ENCODE assay signal across 8 cellular contexts in genomic region chr13:39655569-39656324, GRCh38. TPM values are rescaled to one million over a fixed set of nuclear protein-coding genes. Genes with fewer than 3 reads are reported as not detected.
DNase-seq lines count a peak whose midpoint lies in the region; ATAC-seq and TF ChIP-seq lines count a peak whose summit lies in the region.

Gene COG6, plus strand, starts transcription at chr13:39655662. Its CDS starts 65 bp downstream, at chr13:39655727.

- no peaks in the 10 kb centered on the region for H3K9me3 ChIP-seq in BE2C

- H3K4me3 ChIP-seq in BE2C (ENCODE audit: low read depth, low read length) = peak within 1 kb of the TSS; percentile 92

- H3K27me3 Mint-ChIP-seq in chondrocyte (ENCODE audit: low read depth) = no peaks in the 10 kb centered on the region

- H3K27me3 ChIP-seq in BE2C = no peaks in the 10 kb centered on the region

- H3K36me3 ChIP-seq in BE2C = no peaks in the 10 kb centered on the region

- TF ChIP-seq CTCF in BE2C (IDR thresholded peaks at IDR 0.05; ENCODE audit: low read depth, low read length) (no peak), chondrocyte (IDR thresholded peaks at IDR 0.05) (peak; percentile 60)

- no peaks in the 10 kb centered on the region for H3K36me3 Mint-ChIP-seq in chondrocyte (ENCODE audit: low read depth)

- peak within 1 kb of the TSS; percentile 92 for H3K27ac Mint-ChIP-seq in chondrocyte (ENCODE audit: unreplicated experiment)

- H3K4me3 Mint-ChIP-seq in chondrocyte (ENCODE audit: unreplicated experiment) = peak within 1 kb of the TSS; percentile 98

- peaks cover 37% of the 10 kb centered on the region for H3K4me1 Mint-ChIP-seq in chondrocyte (ENCODE audit: low read depth)

- H3K4me1 ChIP-seq in BE2C = no peaks in the 10 kb centered on the region

- H3K9me3 Mint-ChIP-seq in chondrocyte (ENCODE audit: low read depth) = no peaks in the 10 kb centered on the region

- DNase-seq in BE2C (peak; percentile 92), NCI-H446 treated with DMSO at 0.1 percent for 48 hours (lab: John Stamatoyannopoulos, UW) (peak; percentile 68), chondrocyte (ENCODE audit: low spot score) (peak; percentile 92), kidney glomerular epithelial cell (lab: John Stamatoyannopoulos, UW) (peak; percentile 71)
- peak; percentile 94 for DNase-seq in activated CD4-positive, alpha-beta T cell treated with anti-CD3 and anti-CD28 coated beads for 1 hour
- DNase-seq in stimulated activated CD4-positive, alpha-beta T cell treated with anti-CD3 and anti-CD28 coated beads, Interleukin-15, amount 100 ng/mL, for 48 hours (ENCODE audit: low read depth in 2 of 2) = peak; percentile 80 to 90

- ATAC-seq in GM19035 (IDR thresholded peaks at IDR 0.05; ENCODE audit: unreplicated experiment) (peak; percentile 90), HG03342 (IDR thresholded peaks at IDR 0.05; ENCODE audit: unreplicated experiment) (peak; percentile 95)

RNA-seq across cellular contexts. Expression of gene COG6, which starts in this region (rescaled TPM):
- 12.1 TPM for polyA plus RNA-seq in BE2C (2012; ENCODE audit: insufficient read depth, insufficient read length, low read depth)
- total RNA-seq in chondrocyte = 57.7 to 73.9 TPM (median 60.9 TPM) in 3 replicates

Comparison
In these comparisons a context has a peak if more than half of its experiments do, and no peak if none do; other contexts are left out.
1. Peak in every context shown above with its lines: DNase-seq, ATAC-seq and H3K4me3 ChIP-seq.